ENCODE assay signal across 8 cellular contexts in the genomic region with DNA sequence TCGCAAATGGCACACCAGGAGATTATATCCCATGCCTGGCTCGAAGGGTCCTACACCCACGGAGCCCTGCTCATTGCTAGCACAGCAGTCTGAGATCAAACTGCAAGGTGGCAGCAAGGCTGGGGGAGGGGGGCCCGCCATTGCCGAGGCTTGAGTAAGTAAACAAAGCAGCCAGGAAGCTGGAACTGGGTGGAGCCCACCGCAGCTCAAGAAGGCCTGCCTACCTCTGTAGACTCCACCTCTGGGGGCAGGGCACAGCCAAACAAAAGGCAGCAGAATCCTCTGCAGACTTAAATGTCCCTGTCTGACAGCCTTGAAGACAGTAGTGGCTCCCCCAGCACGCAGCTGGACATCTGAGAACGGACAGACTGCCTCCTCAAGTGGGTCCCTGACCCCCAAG. TPM values are rescaled to one million over a fixed set of nuclear protein-coding genes. Genes with fewer than 3 reads are reported as not detected.
A peak's percentile ranks its signal among the peaks of the same experiment; 100 is the strongest.
DNase-seq lines count a peak whose midpoint lies in the region; ATAC-seq lines count a peak whose summit lies in the region.
"Not testable (repeated sequence)": the region's sequence is repeated elsewhere in the genome, so short reads cannot be mapped to it uniquely, and the experiment has no call there.

No MANE protein-coding gene starts in this region.

- H3K27me3 Mint-ChIP-seq in CD4-positive, CD25-positive, alpha-beta regulatory T cell = peaks cover 14% of the 10 kb centered on the region
- H3K27me3 Mint-ChIP-seq in T-cell; activated CD4-positive, alpha-beta memory T cell treated with anti-CD3 and anti-CD28 coated beads for 36 hours: not testable (repeated sequence)
- peaks cover 29% of the 10 kb centered on the region for H3K27me3 Mint-ChIP-seq in central memory CD8-positive, alpha-beta T cell

- H3K4me1 Mint-ChIP-seq in CD4-positive, CD25-positive, alpha-beta regulatory T cell = peaks cover 11 to 41% (median 25%) of the 10 kb centered on the region in 4 donors
- H3K4me1 Mint-ChIP-seq in T-cell = peaks cover 10 to 43% (median 37%) of the 10 kb centered on the region in 3 donors
- peaks cover 36% of the 10 kb centered on the region for H3K4me1 Mint-ChIP-seq in activated CD4-positive, alpha-beta memory T cell treated with anti-CD3 and anti-CD28 coated beads for 36 hours (ENCODE audit: low read depth)
- peaks cover 18% of the 10 kb centered on the region for H3K4me1 Mint-ChIP-seq in central memory CD8-positive, alpha-beta T cell

- not testable (repeated sequence) for H3K36me3 ChIP-seq in CD4-positive, CD25-positive, alpha-beta regulatory T cell (ENCODE audit: control insufficient read depth, insufficient read depth, low read length)

- H3K4me1 ChIP-seq in CD4-positive, CD25-positive, alpha-beta regulatory T cell (ENCODE audit: control insufficient read depth, insufficient read depth, low read length, poor library complexity, severe bottlenecking) = peaks cover 28% of the 10 kb centered on the region

- in situ Hi-C loops in Caki2 (cut with HindIII; ENCODE audit: low pct_unique_long_range_greater_than_20kb, low sequenced_read_pairs) = not testable (repeated sequence)

- not testable (repeated sequence) for H3K27ac ChIP-seq in CD4-positive, CD25-positive, alpha-beta regulatory T cell (ENCODE audit: insufficient read depth, low read length, poor library complexity, severe bottlenecking)

- H3K36me3 Mint-ChIP-seq in CD4-positive, CD25-positive, alpha-beta regulatory T cell; activated CD4-positive, alpha-beta memory T cell treated with anti-CD3 and anti-CD28 coated beads for 36 hours; central memory CD8-positive, alpha-beta T cell (ENCODE audit: insufficient read depth): not testable (repeated sequence)
- H3K36me3 Mint-ChIP-seq in T-cell = peaks cover 12% of the 10 kb centered on the region

- CTCF ChIA-PET in T-cell (lab: Charles Lee); activated CD4-positive, alpha-beta memory T cell treated with anti-CD3 and anti-CD28 coated beads for 36 hours (lab: Charles Lee): not testable (repeated sequence)

- H3K4me3 ChIP-seq in CD4-positive, CD25-positive, alpha-beta regulatory T cell (ENCODE audit: low read depth, low read length) = not testable (repeated sequence)

- H3K9me3 ChIP-seq in CD4-positive, CD25-positive, alpha-beta regulatory T cell (ENCODE audit: control insufficient read depth in 2 of 2, low read length in 2 of 2) = not testable (repeated sequence)

- peak in 2 of 3 donors; percentile 47 to 57 for DNase-seq in CD4-positive, CD25-positive, alpha-beta regulatory T cell
- peak; percentile 3 for DNase-seq in Caki2 (ENCODE audit: low read depth)
- peak; percentile 42 for DNase-seq in NCI-H69 (lab: John Stamatoyannopoulos, UW)
- DNase-seq in T-cell = peak in 31 of 34 experiments; percentile 5 to 48 (median 29)
- peak; percentile 25 for DNase-seq in activated CD4-positive, alpha-beta memory T cell treated with anti-CD3 and anti-CD28 coated beads for 36 hours
- peak; percentile 9 for DNase-seq in activated T-helper 1 cell treated with Interleukin-2 at 50 U/mL for 16 hours (ENCODE audit: low read depth)
- DNase-seq in activated gamma-delta T cell treated with Interleukin-2 at 50 U/mL for 16 hours = peak; percentile 24
- peak in 1 of 2 donors; percentile 28 for DNase-seq in central memory CD8-positive, alpha-beta T cell (ENCODE audit: low spot score in 2 of 2)

- peak overlapping the region in 3 of 4 donors; percentile 39 to 67 (median 62) for H3K4me3 Mint-ChIP-seq in CD4-positive, CD25-positive, alpha-beta regulatory T cell
- H3K4me3 Mint-ChIP-seq in T-cell = peak overlapping the region in 1 of 3 donors; percentile 1
- H3K4me3 Mint-ChIP-seq in activated CD4-positive, alpha-beta memory T cell treated with anti-CD3 and anti-CD28 coated beads for 36 hours = not testable (repeated sequence)
- H3K4me3 Mint-ChIP-seq in central memory CD8-positive, alpha-beta T cell = peak overlapping the region; percentile 55

- intact Hi-C loops in activated CD4-positive, alpha-beta memory T cell treated with anti-CD3 and anti-CD28 coated beads for 36 hours (cut with micrococcal nuclease) = not testable (repeated sequence)

- H3K27me3 ChIP-seq in CD4-positive, CD25-positive, alpha-beta regulatory T cell (ENCODE audit: control insufficient read depth, insufficient read depth, low read length) = not testable (repeated sequence)

- peak overlapping the region in 1 of 3 donors; percentile 91 for H3K27ac Mint-ChIP-seq in CD4-positive, CD25-positive, alpha-beta regulatory T cell
- H3K27ac Mint-ChIP-seq in T-cell = peak overlapping the region in 1 of 2 donors; percentile 43
- not testable (repeated sequence) for H3K27ac Mint-ChIP-seq in activated CD4-positive, alpha-beta memory T cell treated with anti-CD3 and anti-CD28 coated beads for 36 hours; central memory CD8-positive, alpha-beta T cell (ENCODE audit: low read depth)

- not testable (repeated sequence) for ATAC-seq in CD4-positive, CD25-positive, alpha-beta regulatory T cell (ENCODE audit: low read depth in 2 of 2); T-cell (replicated peaks in 1 of 4); central memory CD8-positive, alpha-beta T cell (replicated peaks; ENCODE audit: extremely low read depth, poor library complexity, severe bottlenecking)

- POLR2A ChIA-PET in T-cell (lab: Charles Lee) = not testable (repeated sequence)
- POLR2A ChIA-PET in activated CD4-positive, alpha-beta memory T cell treated with anti-CD3 and anti-CD28 coated beads for 36 hours (lab: Charles Lee) = interaction anchor here (0.6 kb wide), 1 partner anchor 206 kb away, joined by 3 read pairs; no protein-coding TSS in a partner anchor

- H3K9me3 Mint-ChIP-seq in CD4-positive, CD25-positive, alpha-beta regulatory T cell = peaks cover 0 to 25% (median 10%) of the 10 kb centered on the region in 7 donors
- H3K9me3 Mint-ChIP-seq in T-cell = peaks cover 6 to 18% (median 13%) of the 10 kb centered on the region in 3 donors
- peaks cover 13% of the 10 kb centered on the region for H3K9me3 Mint-ChIP-seq in activated CD4-positive, alpha-beta memory T cell treated with anti-CD3 and anti-CD28 coated beads for 36 hours
- H3K9me3 Mint-ChIP-seq in central memory CD8-positive, alpha-beta T cell = not testable (repeated sequence)

RNA-seq across cellular contexts. Expression of gene GOLGA5, which starts 59.0 kb away (rescaled TPM):
- 14.8 TPM for total RNA-seq in CD4-positive, CD25-positive, alpha-beta regulatory T cell
- 10 to 100 TPM; 18.5 to 23.7 (median 21.4) TPM for polyA plus RNA-seq in CD4-positive, CD25-positive, alpha-beta regulatory T cell
- total RNA-seq in Caki2 (2014; rRNA removed; shearing (Covaris generic); ENCODE audit: low replicate concordance) = 16.2 and 19.2 TPM in 2 replicates
- total RNA-seq in T-cell = 10 to 100 TPM; 14.1 to 24.3 (median 21.5) TPM
- total RNA-seq in activated CD4-positive, alpha-beta memory T cell treated with anti-CD3 and anti-CD28 coated beads for 36 hours = 10 to 100 TPM; 20.7 to 22.5 TPM
